In the genomic region with DNA sequence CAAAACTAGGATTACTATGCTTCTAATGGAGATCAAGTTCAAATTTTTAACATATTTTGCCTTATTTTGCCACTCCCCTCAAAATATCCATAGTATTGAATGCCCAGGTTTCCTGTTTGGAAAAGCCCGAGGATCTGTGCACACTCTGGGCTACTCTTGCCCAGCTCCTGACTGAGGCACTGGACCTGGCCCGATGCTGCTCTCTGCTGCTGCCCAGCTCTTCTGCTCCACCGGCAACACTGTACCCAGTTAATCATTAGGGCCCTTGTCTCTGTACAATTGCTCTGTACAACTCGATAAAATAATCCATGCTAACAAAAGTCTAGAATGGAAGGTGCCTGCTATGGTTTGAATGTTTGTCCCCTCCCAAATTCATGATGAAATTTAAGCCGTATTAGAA, we compare ENCODE assay signal across 27 cellular contexts.
A peak's percentile ranks its signal among the peaks of the same experiment; 100 is the strongest.
DNase-seq lines count a peak whose midpoint lies in the region; ATAC-seq, FAIRE-seq and TF ChIP-seq lines count a peak whose summit lies in the region.
"Had no signal": no experiment of that assay in that cellular context is flagged by ENCODE, and none has a peak within 500 bp of the region (broad histone marks: within the 10 kb centered on the region; RNA-seq: fewer than 3 reads in every experiment).

No MANE protein-coding gene starts in this region.

- WGBS in testis, 2 donors, result 56 to 78% methylated on average over 5 of the region's 5 CpGs

- H3K4me3 ChIP-seq in testis, result no peak overlapping the region
- H3K4me3 ChIP-seq: A549, PC-9 had no signal

- H3K9me3 ChIP-seq in testis, result no peaks in the 10 kb centered on the region
- H3K9me3 ChIP-seq: A549, Caco-2 had no signal

- H3K4me1 Mint-ChIP-seq in chondrocyte (ENCODE audit: low read depth), result peaks cover 62% of the 10 kb centered on the region

- no peaks in the 10 kb centered on the region for H3K27me3 ChIP-seq in testis

- no peaks in the 10 kb centered on the region for H3K4me1 ChIP-seq in testis
- H3K4me1 ChIP-seq: A549 had no signal

- DNase-seq in RCC 7860 (ENCODE audit: low spot score) (peak; percentile 13), chondrocyte (ENCODE audit: low spot score) (no peak), left kidney (ENCODE audit: low read depth, low spot score) (peak; percentile 27), testis (peak; percentile 67), germinal center (ENCODE audit: low spot score) (no peak), DMS 273 treated with DMSO at 0.1 percent for 48 hours (lab: John Stamatoyannopoulos, UW) (no peak), globus pallidus (ENCODE audit: low spot score) (no peak)
- DNase-seq: CD8-positive, alpha-beta T cell; DMS79; GF-D8; NCI-H1105; NCI-H146; NCI-H2029; NCI-H446; NCI-H524 treated with DMSO at 0.1 percent for 48 hours; NCI-H774; NK-92 treated with Interleukin-12 subunit alpha and Interleukin-12 subunit beta, amount 100 ng/mL, for 24 hours; SHP77 had no signal

- no peaks in the 10 kb centered on the region for H3K36me3 ChIP-seq in testis (ENCODE audit: low read depth, missing control alignments)

- no peak for ATAC-seq in GM21576 (IDR thresholded peaks at IDR 0.05; ENCODE audit: unreplicated experiment)
- ATAC-seq: A549; CD8-positive, alpha-beta T cell; HCT116 had no signal

- no peak overlapping the region for H3K27ac ChIP-seq in testis
- H3K27ac ChIP-seq: A549, C4-2B, RWPE1 had no signal

- H3K36me3 Mint-ChIP-seq in chondrocyte (ENCODE audit: low read depth), result no peaks in the 10 kb centered on the region
- H3K36me3 Mint-ChIP-seq: CD8-positive, alpha-beta T cell had no signal

- TF ChIP-seq POLR2A in testis (IDR thresholded peaks at IDR 0.05), result no peak

- intact Hi-C loops in testis (cut with DNase I; ENCODE audit: low total_unique reads), result no loop called here

- H3K9me3 Mint-ChIP-seq in chondrocyte (ENCODE audit: low read depth), result no peaks in the 10 kb centered on the region
- H3K9me3 Mint-ChIP-seq: CD8-positive, alpha-beta T cell had no signal

- peak; percentile 17 for TF ChIP-seq CTCF in chondrocyte (IDR thresholded peaks at IDR 0.05)
- no peak for TF ChIP-seq CTCF in testis (IDR thresholded peaks at IDR 0.05)

- H3K27ac Mint-ChIP-seq in chondrocyte (ENCODE audit: unreplicated experiment), result no peak overlapping the region
- H3K27ac Mint-ChIP-seq: B cell; CD8-positive, alpha-beta T cell had no signal

- FAIRE-seq in RCC 7860 (lab: Jason Lieb, UNC), result no peak
- FAIRE-seq: A549, GM12891 had no signal

- H3K27me3 Mint-ChIP-seq in chondrocyte (ENCODE audit: low read depth), result no peaks in the 10 kb centered on the region

- H3K4me3 Mint-ChIP-seq in chondrocyte (ENCODE audit: unreplicated experiment), result no peak overlapping the region
- H3K4me3 Mint-ChIP-seq: B cell; CD8-positive, alpha-beta T cell had no signal

Comparison
In these comparisons a context has a peak if more than half of its experiments do, and no peak if none do; other contexts are left out.
1. DNase-seq: peak in RCC 7860 (single experiment), left kidney (single experiment) and testis (single experiment); none in chondrocyte (single experiment), germinal center (single experiment), DMS 273 treated with DMSO at 0.1 percent for 48 hours (single experiment) and globus pallidus (single experiment).